Comparison of ENCODE assay signal across 24 cellular contexts in genomic region chr3:62451211-62451892, GRCh38.
"Had no signal": no experiment of that assay in that cellular context is flagged by ENCODE, and none has a peak within 500 bp of the region (broad histone marks: within the 10 kb centered on the region; RNA-seq: fewer than 3 reads in every experiment).

No MANE protein-coding gene starts in this region.

- H3K9me3 Mint-ChIP-seq: brain; dendritic cell treated with granulocyte-macrophage colony-stimulating factor and Interleukin-4, amounts not matched to agents 40 ng/mL and 50 ng/mL, for 4 days; naive thymus-derived CD4-positive, alpha-beta T cell had no signal

- H3K27me3 ChIP-seq: left lung, right atrium auricular region, stomach, uterus had no signal

- ATAC-seq: left lung; naive thymus-derived CD4-positive, alpha-beta T cell had no signal

- H3K9me3 ChIP-seq: left lung, prostate gland, right atrium auricular region, stomach, uterus had no signal

- H3K4me3 ChIP-seq: hepatocyte, left lung, lung, prostate gland, right atrium auricular region, stomach, uterus had no signal

- H3K36me3 Mint-ChIP-seq: immature natural killer cell; naive thymus-derived CD4-positive, alpha-beta T cell had no signal

- FAIRE-seq: TTC549 had no signal

- H3K27me3 Mint-ChIP-seq: dendritic cell treated with granulocyte-macrophage colony-stimulating factor and Interleukin-4, amounts not matched to agents 40 ng/mL and 50 ng/mL, for 4 days had no signal

- H3K4me1 ChIP-seq: left lung, prostate gland, right atrium auricular region, stomach, uterus had no signal

- H3K79me2 ChIP-seq: hepatocyte had no signal

- DNase-seq: activated CD4-positive, alpha-beta T cell treated with anti-CD3 and anti-CD28 coated beads, Interleukin-2, amount 10 ng/mL, durations not matched to agents 7 days and 5 days; activated CD4-positive, CD25-positive, alpha-beta regulatory T cell treated with anti-CD3 and anti-CD28 coated beads, Interleukin-2, amount 50 U/mL, for 72 hours; activated gamma-delta T cell treated with Interleukin-2 at 50 U/mL for 16 hours; activated T-cell treated with anti-CD3 and anti-CD28 coated beads, Interleukin-2, amount 50 U/mL, for 1 hour; aorta; effector CD4-positive, alpha-beta T cell; erythroblast; foreskin fibroblast; immature natural killer cell; left lung; naive thymus-derived CD4-positive, alpha-beta T cell; stimulated activated CD4-positive, alpha-beta T cell treated with anti-CD3 and anti-CD28 coated beads, Interleukin-4, amount 100 ng/mL, for 4 hours; stomach; T-helper 1 cell; trophoblast cell; uterus; WERI-Rb-1 had no signal

- H3K27ac ChIP-seq: hepatocyte, left lung, prostate gland, right atrium auricular region, stomach, uterus, WERI-Rb-1 had no signal

- H2AFZ ChIP-seq: hepatocyte had no signal

- H3K27ac Mint-ChIP-seq: activated CD4-positive, alpha-beta T cell treated with anti-CD3 and anti-CD28 coated beads, Interleukin-2, amount 10 ng/mL, durations not matched to agents 7 days and 5 days; dendritic cell treated with granulocyte-macrophage colony-stimulating factor and Interleukin-4, amounts not matched to agents 40 ng/mL and 50 ng/mL, for 4 days; immature natural killer cell had no signal

- H3K4me2 ChIP-seq: hepatocyte had no signal

- H3K4me3 Mint-ChIP-seq: activated CD4-positive, alpha-beta T cell treated with anti-CD3 and anti-CD28 coated beads, Interleukin-2, amount 10 ng/mL, durations not matched to agents 7 days and 5 days; brain; dendritic cell treated with granulocyte-macrophage colony-stimulating factor and Interleukin-4, amounts not matched to agents 40 ng/mL and 50 ng/mL, for 4 days; immature natural killer cell had no signal

- H3K4me1 Mint-ChIP-seq: immature natural killer cell had no signal

- H3K36me3 ChIP-seq: left lung, prostate gland, right atrium auricular region, stomach, uterus, WERI-Rb-1 had no signal
